Comparison of ENCODE assay signal across 14 cellular contexts in genomic region chr2:109379507-109379906, GRCh38.
"Had no signal": no experiment of that assay in that cellular context is flagged by ENCODE, and none has a peak within 500 bp of the region (broad histone marks: within the 10 kb centered on the region; RNA-seq: fewer than 3 reads in every experiment).

No MANE protein-coding gene starts in this region.

- H3K4me3 Mint-ChIP-seq: activated CD4-positive, alpha-beta memory T cell treated with anti-CD3 and anti-CD28 coated beads for 36 hours; activated T-helper 17 cell treated with anti-CD3 and anti-CD28 coated beads, Interleukin-2, amount 50 U/mL, for 72 hours; nephron; stimulated activated naive CD8-positive, alpha-beta T cell treated with anti-CD3 and anti-CD28 coated beads, Interleukin-15, amount 100 ng/mL, for 72 hours had no signal

- H3K27ac ChIP-seq: brain microvascular endothelial cell, heart left ventricle, left ventricle myocardium inferior had no signal

- H3K4me1 Mint-ChIP-seq: activated T-helper 17 cell treated with anti-CD3 and anti-CD28 coated beads, Interleukin-2, amount 50 U/mL, for 72 hours; stimulated activated naive CD8-positive, alpha-beta T cell treated with anti-CD3 and anti-CD28 coated beads, Interleukin-15, amount 100 ng/mL, for 72 hours had no signal

- H3K27me3 ChIP-seq: brain microvascular endothelial cell, heart left ventricle had no signal

- ATAC-seq: activated naive CD4-positive, alpha-beta T cell treated with anti-CD3 and anti-CD28 coated beads, Interleukin-2, amount 50 U/mL, for 72 hours; activated T-helper 17 cell treated with anti-CD3 and anti-CD28 coated beads, Interleukin-2, amount 50 U/mL, for 72 hours; heart left ventricle; stimulated activated naive CD8-positive, alpha-beta T cell treated with anti-CD3 and anti-CD28 coated beads, Interleukin-15, amount 100 ng/mL, for 72 hours had no signal

- H3K27ac Mint-ChIP-seq: activated CD4-positive, alpha-beta memory T cell treated with anti-CD3 and anti-CD28 coated beads for 36 hours; activated T-helper 17 cell treated with anti-CD3 and anti-CD28 coated beads, Interleukin-2, amount 50 U/mL, for 72 hours; nephron; stimulated activated naive CD8-positive, alpha-beta T cell treated with anti-CD3 and anti-CD28 coated beads, Interleukin-15, amount 100 ng/mL, for 72 hours had no signal

- H3K36me3 Mint-ChIP-seq: activated CD4-positive, alpha-beta memory T cell treated with anti-CD3 and anti-CD28 coated beads for 36 hours; activated naive CD4-positive, alpha-beta T cell treated with anti-CD3 and anti-CD28 coated beads, Interleukin-2, amount 50 U/mL, for 72 hours had no signal

- H3K4me3 ChIP-seq: heart left ventricle, left ventricle myocardium inferior had no signal

- H3K9me3 Mint-ChIP-seq: activated CD4-positive, alpha-beta memory T cell treated with anti-CD3 and anti-CD28 coated beads for 36 hours; activated naive CD4-positive, alpha-beta T cell treated with anti-CD3 and anti-CD28 coated beads, Interleukin-2, amount 50 U/mL, for 72 hours; activated T-helper 17 cell treated with anti-CD3 and anti-CD28 coated beads, Interleukin-2, amount 50 U/mL, for 72 hours; nephron; stimulated activated naive CD8-positive, alpha-beta T cell treated with anti-CD3 and anti-CD28 coated beads, Interleukin-15, amount 100 ng/mL, for 72 hours had no signal

- H3K9me3 ChIP-seq: heart left ventricle, left ventricle myocardium inferior had no signal

- DNase-seq: activated CD4-positive, alpha-beta memory T cell treated with anti-CD3 and anti-CD28 coated beads for 36 hours; amygdala; brain microvascular endothelial cell; foreskin melanocyte; left ventricle myocardium inferior; mesenchymal stem cell; stimulated activated CD4-positive, alpha-beta T cell treated with anti-CD3 and anti-CD28 coated beads, Interleukin-15, amount 100 ng/mL, for 24 hours; stimulated activated CD4-positive, alpha-beta T cell treated with anti-CD3 and anti-CD28 coated beads, Interleukin-4, amount 100 ng/mL, for 24 hours; T-helper 9 cell had no signal

- H3K27me3 Mint-ChIP-seq: activated CD4-positive, alpha-beta memory T cell treated with anti-CD3 and anti-CD28 coated beads for 36 hours; activated T-helper 17 cell treated with anti-CD3 and anti-CD28 coated beads, Interleukin-2, amount 50 U/mL, for 72 hours; stimulated activated naive CD8-positive, alpha-beta T cell treated with anti-CD3 and anti-CD28 coated beads, Interleukin-15, amount 100 ng/mL, for 72 hours had no signal

- H3K36me3 ChIP-seq: brain microvascular endothelial cell had no signal
